33 cellular contexts compared by ENCODE assay signal in genomic region chr3:8617921-8618320, GRCh38. TPM values are rescaled to one million over a fixed set of nuclear protein-coding genes. Genes with fewer than 3 reads are reported as not detected.
"Had no signal": no experiment of that assay in that cellular context is flagged by ENCODE, and none has a peak within 500 bp of the region (broad histone marks: within the 10 kb centered on the region; RNA-seq: fewer than 3 reads in every experiment).

No MANE protein-coding gene starts in this region.

- H3K4me3 Mint-ChIP-seq: activated CD4-positive, alpha-beta memory T cell treated with anti-CD3 and anti-CD28 coated beads for 36 hours; activated CD4-positive, alpha-beta T cell treated with anti-CD3 and anti-CD28 coated beads for 36 hours; activated CD4-positive, alpha-beta T cell treated with anti-CD3 and anti-CD28 coated beads, Interleukin-2, amount 10 ng/mL, durations not matched to agents 24 days and 14 days; activated CD8-positive, alpha-beta memory T cell treated with anti-CD3 and anti-CD28 coated beads, Interleukin-2, amount 10 ng/mL, durations not matched to agents 7 days and 5 days; activated CD8-positive, alpha-beta T cell treated with anti-CD3 and anti-CD28 coated beads, Interleukin-2, amount 10 ng/mL, durations not matched to agents 7 days and 5 days; activated naive CD4-positive, alpha-beta T cell treated with anti-CD3 and anti-CD28 coated beads for 36 hours; activated naive CD4-positive, alpha-beta T cell treated with anti-CD3 and anti-CD28 coated beads, Interleukin-2, amount 50 U/mL, for 24 hours; activated naive CD8-positive, alpha-beta T cell treated with anti-CD3 and anti-CD28 coated beads for 36 hours; activated naive CD8-positive, alpha-beta T cell treated with anti-CD3 and anti-CD28 coated beads, Interleukin-2, amount 50 U/mL, for 24 hours; activated T-helper 1 cell treated with anti-CD3 and anti-CD28 coated beads, Interleukin-12 subunit alpha, Interleukin-12 subunit beta, Interleukin-2, Interleukin-4 antibody, amounts not matched to agents 30 ng/mL and 10 ng/mL and 1 ng/mL, durations not matched to agents 14 hours and 24 hours and 36 hours; brain had no signal

- H3K27me3 Mint-ChIP-seq: activated CD4-positive, alpha-beta memory T cell treated with anti-CD3 and anti-CD28 coated beads for 36 hours; activated CD4-positive, alpha-beta T cell treated with anti-CD3 and anti-CD28 coated beads, Interleukin-2, amount 10 ng/mL, durations not matched to agents 24 days and 14 days; activated naive CD4-positive, alpha-beta T cell treated with anti-CD3 and anti-CD28 coated beads, Interleukin-2, amount 50 U/mL, for 24 hours; brain had no signal

- H3K4me1 Mint-ChIP-seq: activated CD4-positive, alpha-beta T cell treated with anti-CD3 and anti-CD28 coated beads for 36 hours; activated CD4-positive, alpha-beta T cell treated with anti-CD3 and anti-CD28 coated beads, Interleukin-2, amount 10 ng/mL, durations not matched to agents 24 days and 14 days; activated CD8-positive, alpha-beta memory T cell treated with anti-CD3 and anti-CD28 coated beads, Interleukin-2, amount 10 ng/mL, durations not matched to agents 7 days and 5 days; activated naive CD4-positive, alpha-beta T cell treated with anti-CD3 and anti-CD28 coated beads, Interleukin-2, amount 50 U/mL, for 24 hours; activated naive CD8-positive, alpha-beta T cell treated with anti-CD3 and anti-CD28 coated beads for 36 hours had no signal

- H3K9me3 Mint-ChIP-seq: activated CD4-positive, alpha-beta T cell treated with anti-CD3 and anti-CD28 coated beads, Interleukin-2, amount 10 ng/mL, durations not matched to agents 24 days and 14 days; activated naive CD4-positive, alpha-beta T cell treated with anti-CD3 and anti-CD28 coated beads, Interleukin-2, amount 50 U/mL, for 24 hours; activated naive CD8-positive, alpha-beta T cell treated with anti-CD3 and anti-CD28 coated beads for 36 hours; activated naive CD8-positive, alpha-beta T cell treated with anti-CD3 and anti-CD28 coated beads, Interleukin-2, amount 50 U/mL, for 24 hours; activated T-helper 1 cell treated with anti-CD3 and anti-CD28 coated beads, Interleukin-12 subunit alpha, Interleukin-12 subunit beta, Interleukin-2, Interleukin-4 antibody, amounts not matched to agents 30 ng/mL and 10 ng/mL and 1 ng/mL, durations not matched to agents 14 hours and 24 hours and 36 hours; activated T-helper 2 cell treated with anti-CD3 and anti-CD28 coated beads, Interferon-gamma antibody, Interleukin-2, Interleukin-4, amounts not matched to agents 10 μg/mL and 5 μg/mL and 100 μg/mL, durations not matched to agents 14 hours and 24 hours and 36 hours had no signal

- H3K27ac Mint-ChIP-seq: activated CD4-positive, alpha-beta memory T cell treated with anti-CD3 and anti-CD28 coated beads for 36 hours; activated CD4-positive, alpha-beta T cell treated with anti-CD3 and anti-CD28 coated beads for 36 hours; activated CD4-positive, alpha-beta T cell treated with anti-CD3 and anti-CD28 coated beads, Interleukin-2, amount 10 ng/mL, durations not matched to agents 24 days and 14 days; activated CD8-positive, alpha-beta memory T cell treated with anti-CD3 and anti-CD28 coated beads, Interleukin-2, amount 10 ng/mL, durations not matched to agents 7 days and 5 days; activated CD8-positive, alpha-beta T cell treated with anti-CD3 and anti-CD28 coated beads, Interleukin-2, amount 10 ng/mL, durations not matched to agents 7 days and 5 days; activated naive CD4-positive, alpha-beta T cell treated with anti-CD3 and anti-CD28 coated beads for 36 hours; activated naive CD4-positive, alpha-beta T cell treated with anti-CD3 and anti-CD28 coated beads, Interleukin-2, amount 50 U/mL, for 24 hours; activated naive CD8-positive, alpha-beta T cell treated with anti-CD3 and anti-CD28 coated beads for 36 hours; activated naive CD8-positive, alpha-beta T cell treated with anti-CD3 and anti-CD28 coated beads, Interleukin-2, amount 50 U/mL, for 24 hours; activated T-helper 1 cell treated with anti-CD3 and anti-CD28 coated beads, Interleukin-12 subunit alpha, Interleukin-12 subunit beta, Interleukin-2, Interleukin-4 antibody, amounts not matched to agents 30 ng/mL and 10 ng/mL and 1 ng/mL, durations not matched to agents 14 hours and 24 hours and 36 hours; activated T-helper 2 cell treated with anti-CD3 and anti-CD28 coated beads, Interferon-gamma antibody, Interleukin-2, Interleukin-4, amounts not matched to agents 10 μg/mL and 5 μg/mL and 100 μg/mL, durations not matched to agents 14 hours and 24 hours and 36 hours; brain had no signal

- H3K9me3 ChIP-seq: adrenal gland, esophagus squamous epithelium, gastroesophageal sphincter had no signal

- DNase-seq: activated CD4-positive, alpha-beta memory T cell treated with anti-CD3 and anti-CD28 coated beads for 36 hours; activated CD4-positive, alpha-beta T cell treated with anti-CD3 and anti-CD28 coated beads for 36 hours; activated CD4-positive, alpha-beta T cell treated with anti-CD3 and anti-CD28 coated beads, Interleukin-2, amount 10 ng/mL, durations not matched to agents 24 days and 14 days; activated CD4-positive, CD25-positive, alpha-beta regulatory T cell; activated CD4-positive, CD25-positive, alpha-beta regulatory T cell treated with anti-CD3 and anti-CD28 coated beads, Interleukin-2, amount 50 U/mL, for 72 hours; activated CD8-positive, alpha-beta memory T cell treated with anti-CD3 and anti-CD28 coated beads, Interleukin-2, amount 10 ng/mL, durations not matched to agents 7 days and 5 days; activated CD8-positive, alpha-beta memory T cell treated with anti-CD3 and anti-CD28 coated beads, Interleukin-2, amount 50 U/mL, for 4 hours; activated CD8-positive, alpha-beta T cell treated with anti-CD3 and anti-CD28 coated beads, Interleukin-2, amount 10 ng/mL, durations not matched to agents 7 days and 5 days; activated naive CD4-positive, alpha-beta T cell treated with anti-CD3 and anti-CD28 coated beads for 36 hours; activated naive CD8-positive, alpha-beta T cell treated with anti-CD3 and anti-CD28 coated beads for 36 hours; activated naive CD8-positive, alpha-beta T cell treated with anti-CD3 and anti-CD28 coated beads, Interleukin-2, amount 50 U/mL, for 24 hours; activated T-cell treated with anti-CD3 and anti-CD28 coated beads, Interleukin-2, amount 50 U/mL, for 1 hour; activated T-cell treated with anti-CD3 and anti-CD28 coated beads, Interleukin-2, amount 50 U/mL, for 48 hours; amygdala; aorta; caudate nucleus; cortex of kidney; effector CD8-positive, alpha-beta T cell; esophagus squamous epithelium; foreskin melanocyte; T-helper 2 cell had no signal

- H3K4me3 ChIP-seq: adrenal gland, esophagus squamous epithelium, gastroesophageal sphincter had no signal

- ATAC-seq: activated CD4-positive, alpha-beta T cell treated with anti-CD3 and anti-CD28 coated beads for 36 hours; activated CD8-positive, alpha-beta memory T cell treated with anti-CD3 and anti-CD28 coated beads, Interleukin-2, amount 10 ng/mL, durations not matched to agents 7 days and 5 days; activated CD8-positive, alpha-beta T cell treated with anti-CD3 and anti-CD28 coated beads, Interleukin-2, amount 10 ng/mL, durations not matched to agents 7 days and 5 days; activated naive CD8-positive, alpha-beta T cell treated with anti-CD3 and anti-CD28 coated beads, Interleukin-2, amount 50 U/mL, for 24 hours; gastroesophageal sphincter had no signal

- H3K27me3 ChIP-seq: adrenal gland, esophagus squamous epithelium, gastroesophageal sphincter had no signal

- H3K36me3 Mint-ChIP-seq: activated CD4-positive, alpha-beta memory T cell treated with anti-CD3 and anti-CD28 coated beads for 36 hours; activated CD8-positive, alpha-beta memory T cell treated with anti-CD3 and anti-CD28 coated beads, Interleukin-2, amount 10 ng/mL, durations not matched to agents 7 days and 5 days; activated naive CD4-positive, alpha-beta T cell treated with anti-CD3 and anti-CD28 coated beads, Interleukin-2, amount 50 U/mL, for 24 hours; activated naive CD8-positive, alpha-beta T cell treated with anti-CD3 and anti-CD28 coated beads for 36 hours had no signal

- H3K4me1 ChIP-seq: adrenal gland had no signal

- H3K27ac ChIP-seq: adrenal gland, epithelial cell of prostate, gastroesophageal sphincter had no signal

- H3K36me3 ChIP-seq: adrenal gland, esophagus squamous epithelium, gastroesophageal sphincter had no signal

RNA-seq across cellular contexts. Expression of gene SSUH2, which starts 26.7 kb away (rescaled TPM):
- total RNA-seq: activated CD4-positive, alpha-beta memory T cell treated with anti-CD3 and anti-CD28 coated beads for 36 hours; activated CD4-positive, alpha-beta T cell treated with anti-CD3 and anti-CD28 coated beads, Interleukin-2, amount 10 ng/mL, durations not matched to agents 24 days and 14 days; activated CD8-positive, alpha-beta memory T cell treated with anti-CD3 and anti-CD28 coated beads for 36 hours; activated T-helper 1 cell treated with anti-CD3 and anti-CD28 coated beads, Interleukin-12 subunit alpha, Interleukin-12 subunit beta, Interleukin-2, Interleukin-4 antibody, amounts not matched to agents 30 ng/mL and 10 ng/mL and 1 ng/mL, durations not matched to agents 14 hours and 24 hours and 36 hours; chondrocyte; fibroblast of lung; fibroblast of villous mesenchyme; glomerular endothelial cell had no signal
